In the genomic region with DNA sequence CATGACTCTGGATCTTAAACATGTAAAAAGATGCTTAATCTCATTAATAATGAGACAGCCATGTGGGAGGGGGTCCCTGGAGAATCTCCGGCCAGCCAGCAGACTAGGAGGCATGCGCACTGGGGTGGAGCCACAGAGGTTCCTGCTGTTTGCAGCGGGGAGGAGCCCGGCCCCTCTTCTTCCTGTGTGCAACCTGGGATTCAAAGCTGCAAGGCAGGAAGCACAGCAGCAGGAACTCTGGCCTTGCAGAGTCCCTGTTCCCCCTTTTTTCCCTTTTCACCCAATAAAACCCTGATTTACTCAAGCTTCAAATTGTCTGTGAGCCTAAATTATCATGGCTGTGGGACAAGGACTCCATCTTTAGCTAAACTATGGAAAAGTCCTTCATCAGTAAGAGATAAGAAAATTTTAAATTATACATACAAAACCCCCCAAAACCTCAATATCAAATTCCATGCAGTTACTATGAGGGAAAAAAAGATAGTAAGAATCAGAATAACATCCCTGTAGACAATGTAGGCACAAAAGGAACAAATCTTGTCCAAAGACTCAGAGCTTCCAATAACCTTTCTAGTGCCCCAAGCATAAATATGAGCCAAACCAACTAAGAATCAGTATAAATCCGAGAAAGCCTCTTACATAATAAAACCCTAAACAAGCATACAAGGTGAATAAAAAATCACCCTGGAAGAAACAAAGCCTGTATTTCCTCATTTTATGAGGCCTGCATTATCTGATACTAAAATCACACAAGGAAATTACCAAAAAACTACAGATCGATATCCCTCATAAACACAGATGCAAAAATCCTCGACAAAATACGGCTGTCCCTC, we compare ENCODE assay signal across 8 cellular contexts. TPM values are rescaled to one million over a fixed set of nuclear protein-coding genes. Genes with fewer than 3 reads are reported as not detected.
DNase-seq lines count a peak whose midpoint lies in the region; ATAC-seq, FAIRE-seq and TF ChIP-seq lines count a peak whose summit lies in the region.

No MANE protein-coding gene starts in this region.

- H3K27ac ChIP-seq in duodenal mucosa (ENCODE audit: low read depth, low read length), result no peak overlapping the region
- H3K27ac ChIP-seq in thyroid gland, result no peak overlapping the region

- DNase-seq in RCC 7860 (ENCODE audit: low spot score), result peak; percentile 22
- DNase-seq in memory B cell (ENCODE audit: low spot score in 2 of 2), result no peak
- DNase-seq in thyroid gland, result peak; percentile 63 to 64
- no peak for DNase-seq in NCI-H1048 (lab: John Stamatoyannopoulos, UW)
- no peak for DNase-seq in DMS79 (lab: John Stamatoyannopoulos, UW)

- H3K4me3 Mint-ChIP-seq in memory B cell, result no peak overlapping the region

- no peak for FAIRE-seq in RCC 7860 (lab: Jason Lieb, UNC)

- 44 to 46% methylated on average over 8 of the region's 8 CpGs for WGBS in thyroid gland, 2 donors

- no peak for TF ChIP-seq CTCF in thyroid gland (IDR thresholded peaks at IDR 0.05)

- intact Hi-C loops in thyroid gland (cut with DNase I), result no loop called here

- H3K4me1 ChIP-seq in duodenal mucosa (ENCODE audit: control insufficient read depth in 1 of 2, insufficient read depth in 2 of 2, low read length in 2 of 2), result peaks cover 8 to 11% of the 10 kb centered on the region in 2 donors
- peaks cover 12 to 13% of the 10 kb centered on the region in 2 donors for H3K4me1 ChIP-seq in thyroid gland

- peak; percentile 66 for ATAC-seq in HG02884 (IDR thresholded peaks at IDR 0.05; ENCODE audit: unreplicated experiment)
- no peak for ATAC-seq in memory B cell (ENCODE audit: low read depth)

- H3K4me3 ChIP-seq in duodenal mucosa (ENCODE audit: low read depth in 1 of 2, low read length in 2 of 2) (peak overlapping the region; percentile 34 to 39), thyroid gland (replicated peaks in 1 of 3) (no peak overlapping the region)

- no peaks in the 10 kb centered on the region for H3K9me3 ChIP-seq in duodenal mucosa (ENCODE audit: control insufficient read depth in 1 of 2, low read length in 2 of 2)
- H3K9me3 ChIP-seq in thyroid gland, result no peaks in the 10 kb centered on the region

- H3K9ac ChIP-seq in duodenal mucosa (ENCODE audit: low read depth in 1 of 2, low read length in 2 of 2), result peak overlapping the region in 1 of 2 donors; percentile 26

- no peaks in the 10 kb centered on the region for H3K36me3 Mint-ChIP-seq in memory B cell

- H3K36me3 ChIP-seq in duodenal mucosa (ENCODE audit: control insufficient read depth in 1 of 2, insufficient read depth in 2 of 2, low read length in 2 of 2) (no peaks in the 10 kb centered on the region), thyroid gland (no peaks in the 10 kb centered on the region)

- peak overlapping the region; percentile 56 for H3K27ac Mint-ChIP-seq in memory B cell

- H3K27me3 Mint-ChIP-seq in memory B cell, result no peaks in the 10 kb centered on the region

- no peaks in the 10 kb centered on the region for H3K9me3 Mint-ChIP-seq in memory B cell

- peak; percentile 38 for TF ChIP-seq POLR2A in GM18526 (IDR thresholded peaks at IDR 0.05; ENCODE audit: extremely low read depth, insufficient read length)
- TF ChIP-seq POLR2A in thyroid gland (IDR thresholded peaks at IDR 0.05), result no peak

- peaks cover 10% of the 10 kb centered on the region for H3K4me1 Mint-ChIP-seq in memory B cell

- H3K27me3 ChIP-seq in duodenal mucosa (ENCODE audit: control insufficient read depth in 1 of 2, insufficient read depth in 2 of 2, low read length in 2 of 2), result no peaks in the 10 kb centered on the region
- H3K27me3 ChIP-seq in thyroid gland, result no peaks in the 10 kb centered on the region

RNA-seq across cellular contexts. Expression of a gene that starts 12.1 kb away (rescaled TPM):
- 10 to 100 TPM; 50.5 to 77.9 (median 60.7) TPM for total RNA-seq in thyroid gland

RNA-seq across cellular contexts. Expression of a gene that starts 43.3 kb away (rescaled TPM):
- total RNA-seq in thyroid gland, result 10 to 100 TPM; 27.1 to 41.9 (median 30.7) TPM

Comparison
In these comparisons a context has a peak if more than half of its experiments do, and no peak if none do; other contexts are left out.
1. DNase-seq: peak in RCC 7860 (single experiment) and thyroid gland (2 of 2); none in memory B cell (0 of 2), NCI-H1048 (single experiment) and DMS79 (single experiment).
2. H3K4me3 ChIP-seq: peak in duodenal mucosa (2 of 2); none in thyroid gland (0 of 3).